In the genomic region with DNA sequence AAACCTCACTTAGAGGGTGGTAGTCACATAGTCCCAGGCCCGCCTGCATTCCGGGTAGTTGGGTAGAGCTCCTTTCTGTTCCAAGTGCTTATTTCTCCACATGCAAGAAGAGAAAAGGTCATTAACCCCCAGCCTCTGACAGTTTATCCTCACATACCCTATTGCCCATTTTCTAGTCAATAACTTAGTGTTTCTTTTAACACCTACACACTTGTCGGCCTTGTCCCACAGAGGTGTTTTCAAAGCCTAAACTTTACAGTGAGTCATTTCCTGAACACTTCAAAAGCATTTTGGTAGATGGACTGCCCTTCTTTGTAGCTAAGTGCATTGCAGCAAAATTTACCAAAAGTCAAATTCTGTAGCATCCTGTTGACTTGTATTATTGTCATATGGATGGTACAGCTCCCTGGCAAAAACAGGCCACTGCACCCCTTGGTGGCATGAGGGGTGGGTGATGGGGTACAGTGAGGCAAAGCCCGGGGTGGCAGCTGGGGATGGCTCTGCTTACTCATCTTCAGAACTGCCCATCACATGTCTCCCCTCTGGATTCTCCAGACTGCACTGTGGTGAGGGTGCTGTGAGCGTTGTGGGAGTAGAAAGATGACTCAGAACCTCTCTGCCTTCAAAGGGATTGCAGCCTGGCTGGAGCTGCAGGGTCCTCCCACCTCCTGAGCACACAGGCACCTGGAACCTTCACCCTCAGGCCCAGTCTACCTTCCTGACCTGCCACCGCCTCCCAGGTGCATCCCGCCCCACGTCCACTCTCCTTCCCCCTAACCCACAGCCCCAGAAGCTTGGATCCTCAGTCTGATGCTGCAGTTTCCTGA, we compare ENCODE assay signal across 9 cellular contexts. TPM values are rescaled to one million over a fixed set of nuclear protein-coding genes. Genes with fewer than 3 reads are reported as not detected.
DNase-seq lines count a peak whose midpoint lies in the region; ATAC-seq and TF ChIP-seq lines count a peak whose summit lies in the region.
"Had no signal": no experiment of that assay in that cellular context is flagged by ENCODE, and none has a peak within 500 bp of the region (broad histone marks: within the 10 kb centered on the region; RNA-seq: fewer than 3 reads in every experiment).

No MANE protein-coding gene starts in this region.

- no peaks in the 10 kb centered on the region for H3K36me3 ChIP-seq in esophagus muscularis mucosa

- intact Hi-C loops in esophagus muscularis mucosa (cut with DNase I): no loop called here

- H3K27me3 Mint-ChIP-seq in natural killer cell treated with Interleukin-12 subunit alpha and Interleukin-12 subunit beta and Interleukin-15 and Interleukin-18, amount 100 ng/mL, for 72 hours: no peaks in the 10 kb centered on the region

- H3K27ac Mint-ChIP-seq in natural killer cell treated with Interleukin-12 subunit alpha and Interleukin-12 subunit beta and Interleukin-15 and Interleukin-18, amount 100 ng/mL, for 72 hours: peak overlapping the region; percentile 97 to 98

- TF ChIP-seq EP300 in esophagus muscularis mucosa (IDR thresholded peaks at IDR 0.05): no peak

- no peaks in the 10 kb centered on the region for H3K9me3 ChIP-seq in esophagus muscularis mucosa

- WGBS in esophagus muscularis mucosa: 79% methylated on average over 8 of the region's 8 CpGs

- H3K27me3 ChIP-seq in esophagus muscularis mucosa: peaks cover 0 to 15% (median 0%) of the 10 kb centered on the region in 4 donors

- H3K27ac ChIP-seq in esophagus muscularis mucosa (replicated peaks in 1 of 4): no peak overlapping the region
- H3K27ac ChIP-seq: SK-N-MC had no signal

- H3K4me3 ChIP-seq in esophagus muscularis mucosa: no peak overlapping the region
- H3K4me3 ChIP-seq: SK-N-MC had no signal

- no peaks in the 10 kb centered on the region for H3K36me3 Mint-ChIP-seq in natural killer cell treated with Interleukin-12 subunit alpha and Interleukin-12 subunit beta and Interleukin-15 and Interleukin-18, amount 100 ng/mL, for 72 hours

- no peak for TF ChIP-seq POLR2A in esophagus muscularis mucosa (IDR thresholded peaks at IDR 0.05; ENCODE audit: low read depth)

- DNase-seq in amniotic stem cell (lab: John Stamatoyannopoulos, UW): peak; percentile 52
- DNase-seq in natural killer cell treated with Interleukin-12 subunit alpha and Interleukin-12 subunit beta and Interleukin-15 and Interleukin-18, amount 100 ng/mL, for 72 hours (ENCODE audit: low spot score): peak; percentile 83
- DNase-seq in pons (ENCODE audit: low spot score): no peak
- no peak for DNase-seq in esophagus muscularis mucosa (ENCODE audit: extremely low spot score)

- TF ChIP-seq CTCF in esophagus muscularis mucosa (IDR thresholded peaks at IDR 0.05): no peak

- H3K4me1 Mint-ChIP-seq in natural killer cell treated with Interleukin-12 subunit alpha and Interleukin-12 subunit beta and Interleukin-15 and Interleukin-18, amount 100 ng/mL, for 72 hours (ENCODE audit: low read depth in 2 of 2): peaks cover 58 to 85% of the 10 kb centered on the region in 2 donors

- peaks cover 0 to 16% (median 14%) of the 10 kb centered on the region in 4 donors for H3K4me1 ChIP-seq in esophagus muscularis mucosa

- peak overlapping the region; percentile 86 for H3K4me3 Mint-ChIP-seq in natural killer cell treated with Interleukin-12 subunit alpha and Interleukin-12 subunit beta and Interleukin-15 and Interleukin-18, amount 100 ng/mL, for 72 hours

- H3K9me3 Mint-ChIP-seq in natural killer cell treated with Interleukin-12 subunit alpha and Interleukin-12 subunit beta and Interleukin-15 and Interleukin-18, amount 100 ng/mL, for 72 hours: no peaks in the 10 kb centered on the region

- ATAC-seq in GM21576 (IDR thresholded peaks at IDR 0.05; ENCODE audit: unreplicated experiment) (peak; percentile 36), SK-N-SH treated with all-trans-retinoic acid at 6 μM for 48 hours (peak; percentile 69), GM19455 (IDR thresholded peaks at IDR 0.05; ENCODE audit: unreplicated experiment) (no peak), GM19397 (IDR thresholded peaks at IDR 0.05; ENCODE audit: unreplicated experiment) (no peak)
- peak; percentile 89 to 93 for ATAC-seq in natural killer cell treated with Interleukin-12 subunit alpha and Interleukin-12 subunit beta and Interleukin-15 and Interleukin-18, amount 100 ng/mL, for 72 hours

TF ChIP-seq in SK-N-SH treated with all-trans-retinoic acid at 6 μM for 48 hours, 23 proteins besides CTCF, POLR2A, EP300 and RAD21:
- no peak for TF ChIP-seq RARB (CRISPR knock-in tag; IDR thresholded peaks at IDR 0.05)
- no peak for TF ChIP-seq PATZ1 (CRISPR knock-in tag; IDR thresholded peaks at IDR 0.05; ENCODE audit: borderline replicate concordance)
- TF ChIP-seq SNAI2 (CRISPR knock-in tag; IDR thresholded peaks at IDR 0.05): no peak
- no peak for TF ChIP-seq PPARA (CRISPR knock-in tag; IDR thresholded peaks at IDR 0.05; ENCODE audit: borderline replicate concordance)
- no peak for TF ChIP-seq ZC3H10 (CRISPR knock-in tag; IDR thresholded peaks at IDR 0.05)
- TF ChIP-seq BACH2 (CRISPR knock-in tag; IDR thresholded peaks at IDR 0.05; ENCODE audit: borderline replicate concordance): no peak
- TF ChIP-seq ISL1 (CRISPR knock-in tag; IDR thresholded peaks at IDR 0.05): no peak
- no peak for TF ChIP-seq TOX (CRISPR knock-in tag; IDR thresholded peaks at IDR 0.05; ENCODE audit: borderline replicate concordance)
- no peak for TF ChIP-seq ZNF565 (CRISPR knock-in tag; conservative IDR thresholded peaks at IDR 0.05; ENCODE audit: low read depth)

RNA-seq across cellular contexts. Expression of gene DMRTB1, which starts 45.8 kb away (rescaled TPM):
- total RNA-seq in natural killer cell treated with Interleukin-12 subunit alpha and Interleukin-12 subunit beta and Interleukin-15 and Interleukin-18, amount 100 ng/mL, for 72 hours: not detected
- total RNA-seq in esophagus muscularis mucosa: not detected

Comparison
In these comparisons a context has a peak if more than half of its experiments do, and no peak if none do; other contexts are left out.
1. ATAC-seq: peak in GM21576 (single experiment), SK-N-SH treated with all-trans-retinoic acid at 6 μM for 48 hours (single experiment) and natural killer cell treated with Interleukin-12 subunit alpha and Interleukin-12 subunit beta and Interleukin-15 and Interleukin-18, amount 100 ng/mL, for 72 hours (2 of 2); none in GM19455 (single experiment) and GM19397 (single experiment).
2. DNase-seq: peak in amniotic stem cell (single experiment) and natural killer cell treated with Interleukin-12 subunit alpha and Interleukin-12 subunit beta and Interleukin-15 and Interleukin-18, amount 100 ng/mL, for 72 hours (single experiment); none in pons (single experiment) and esophagus muscularis mucosa (single experiment).